Comparison of ENCODE assay signal across 12 cellular contexts in the genomic region with DNA sequence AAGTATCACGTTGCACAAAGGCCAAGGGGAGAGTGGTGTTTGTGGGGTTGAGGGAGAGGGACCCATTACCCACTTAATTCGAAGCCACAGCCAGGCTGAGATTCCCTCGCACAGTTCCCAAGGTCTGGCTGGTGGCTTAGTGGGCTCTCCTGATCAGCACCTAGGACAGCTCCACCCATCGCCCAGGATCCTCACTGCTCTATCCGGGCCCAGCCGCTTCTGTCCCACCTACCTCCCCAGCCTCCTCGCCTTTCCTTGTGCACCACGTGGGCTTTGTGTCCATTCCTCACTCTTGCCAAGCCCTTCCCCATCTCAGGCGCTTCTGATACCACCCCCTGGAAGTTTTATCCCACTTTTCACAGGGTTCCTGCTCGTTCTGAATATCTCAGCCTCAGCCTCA.
DNase-seq lines count a peak whose midpoint lies in the region; ATAC-seq and TF ChIP-seq lines count a peak whose summit lies in the region.
"Had no signal": no experiment of that assay in that cellular context is flagged by ENCODE, and none has a peak within 500 bp of the region (broad histone marks: within the 10 kb centered on the region; RNA-seq: fewer than 3 reads in every experiment).

No MANE protein-coding gene starts in this region.

- WGBS in smooth muscle cell (ENCODE audit: low lambda C conversion rate), result 13% methylated on average over 10 of the region's 10 CpGs

- ATAC-seq in GM23338 (peak; percentile 96), HG03469 (IDR thresholded peaks at IDR 0.05; ENCODE audit: unreplicated experiment) (no peak)

- no peak overlapping the region for H3K4me3 Mint-ChIP-seq in GM23338
- H3K4me3 Mint-ChIP-seq: activated B cell treated with CpG ODN at 0.5 μM for 24 hours had no signal

- TF ChIP-seq CTCF in GM23338 (conservative IDR thresholded peaks at IDR 0.05; ENCODE audit: low read depth in 2 of 2), result no peak
- no peak for TF ChIP-seq CTCF in epithelial cell of esophagus (IDR thresholded peaks at IDR 0.05; ENCODE audit: insufficient read depth, low read depth, low read length, missing control alignments)
- TF ChIP-seq CTCF in smooth muscle cell (IDR thresholded peaks at IDR 0.05; ENCODE audit: borderline replicate concordance, insufficient read depth, poor library complexity, severe bottlenecking), result no peak

- H3K9ac ChIP-seq in smooth muscle cell (ENCODE audit: low read depth), result no peak overlapping the region

- DNase-seq in GM23338 (ENCODE audit: low spot score), result peak; percentile 91
- DNase-seq in RPMI7951 (ENCODE audit: low read depth), result peak; percentile 35
- DNase-seq in epithelial cell of esophagus (ENCODE audit: low read depth), result peak; percentile 8
- peak; percentile 7 for DNase-seq in smooth muscle cell (lab: John Stamatoyannopoulos, UW; ENCODE audit: unreplicated experiment)
- no peak for DNase-seq in midbrain (lab: John Stamatoyannopoulos, UW)
- no peak for DNase-seq in T1000 (lab: John Stamatoyannopoulos, UW)
- DNase-seq in NCI-H2081 treated with DMSO at 0.1 percent for 48 hours (lab: John Stamatoyannopoulos, UW), result no peak
- DNase-seq: activated B cell treated with CpG ODN at 0.5 μM for 24 hours, esophagus squamous epithelium had no signal

- H3K36me3 Mint-ChIP-seq in GM23338 (ENCODE audit: low read depth), result no peaks in the 10 kb centered on the region

- H3K4me3 ChIP-seq in GM23338 (no peak overlapping the region), epithelial cell of esophagus (ENCODE audit: low read length) (no peak overlapping the region), smooth muscle cell (no peak overlapping the region)
- H3K4me3 ChIP-seq: esophagus squamous epithelium, right atrium auricular region, vagina had no signal

- H3K27me3 ChIP-seq in GM23338 (ENCODE audit: insufficient read depth) (peaks cover 17% of the 10 kb centered on the region; the same call in 1 of the 2 replicates), smooth muscle cell (ENCODE audit: low read depth) (no peaks in the 10 kb centered on the region)
- H3K27me3 ChIP-seq: right atrium auricular region, vagina had no signal

- no peak overlapping the region for H3K27ac Mint-ChIP-seq in GM23338
- H3K27ac Mint-ChIP-seq: activated B cell treated with CpG ODN at 0.5 μM for 24 hours had no signal

- H2AFZ ChIP-seq in GM23338 (no peak overlapping the region), smooth muscle cell (ENCODE audit: low read depth) (no peak overlapping the region)

- H3K36me3 ChIP-seq in GM23338 (ENCODE audit: insufficient read depth) (no peaks in the 10 kb centered on the region), smooth muscle cell (ENCODE audit: low read depth) (no peaks in the 10 kb centered on the region)
- H3K36me3 ChIP-seq: esophagus squamous epithelium, right atrium auricular region, vagina had no signal

- H3K79me2 ChIP-seq in GM23338 (replicated peaks; ENCODE audit: insufficient read depth), result no peaks in the 10 kb centered on the region
- no peaks in the 10 kb centered on the region for H3K79me2 ChIP-seq in smooth muscle cell (ENCODE audit: low read depth)

- peaks cover 16% of the 10 kb centered on the region for H3K4me1 ChIP-seq in GM23338 (ENCODE audit: insufficient read depth)
- no peaks in the 10 kb centered on the region for H3K4me1 ChIP-seq in smooth muscle cell (ENCODE audit: low read depth)
- H3K4me1 ChIP-seq: esophagus squamous epithelium, right atrium auricular region, vagina had no signal

- H3K4me1 Mint-ChIP-seq in GM23338, result peaks cover 21% of the 10 kb centered on the region
- H3K4me1 Mint-ChIP-seq: activated B cell treated with CpG ODN at 0.5 μM for 24 hours had no signal

- H3K9me2 ChIP-seq in GM23338 (ENCODE audit: insufficient read depth), result 0 out of 2 replicates have a peak, but pooled peaks cover 3% of the 10 kb centered on the region

- H3K4me2 ChIP-seq in GM23338 (peak overlapping the region; percentile 65), smooth muscle cell (no peak overlapping the region)

- H3K27ac ChIP-seq in GM23338 (ENCODE audit: low read depth) (no peak overlapping the region), smooth muscle cell (ENCODE audit: low read depth) (no peak overlapping the region)
- H3K27ac ChIP-seq: esophagus squamous epithelium, right atrium auricular region, vagina had no signal

- H3K9me3 ChIP-seq in smooth muscle cell (replicated peaks; ENCODE audit: low read depth), result no peaks in the 10 kb centered on the region
- H3K9me3 ChIP-seq: esophagus squamous epithelium, right atrium auricular region, vagina had no signal

- H4K20me1 ChIP-seq in GM23338 (replicated peaks; ENCODE audit: insufficient read depth) (peaks cover 4% of the 10 kb centered on the region; the same call in 1 of the 2 replicates), smooth muscle cell (ENCODE audit: low read depth) (no peaks in the 10 kb centered on the region)

- peaks cover 42% of the 10 kb centered on the region for H3K27me3 Mint-ChIP-seq in GM23338 (ENCODE audit: insufficient read depth, low read depth, poor library complexity)

- no peaks in the 10 kb centered on the region for H3F3A ChIP-seq in GM23338 (replicated peaks; ENCODE audit: low read depth)
- H3F3A ChIP-seq in smooth muscle cell (ENCODE audit: low read depth), result no peaks in the 10 kb centered on the region

- H3K9me3 Mint-ChIP-seq in GM23338, result peaks cover 4% of the 10 kb centered on the region; the same call in 2 of the 3 replicates
- H3K9me3 Mint-ChIP-seq: activated B cell treated with CpG ODN at 0.5 μM for 24 hours had no signal

TF ChIP-seq in GM23338, 12 proteins besides CTCF, POLR2A, EP300 and RAD21 (continues in another document):
- TF ChIP-seq ZNF114 (CRISPR knock-in tag; IDR thresholded peaks at IDR 0.05) (no peak), CREB1 (CRISPR knock-in tag; IDR thresholded peaks at IDR 0.05; ENCODE audit: low read depth) (0 out of 2 replicates have a peak, but pooled peaks have one; percentile 12), ZNF331 (CRISPR knock-in tag; IDR thresholded peaks at IDR 0.05; ENCODE audit: low read depth) (no peak), POLR2AphosphoS5 (IDR thresholded peaks at IDR 0.05; ENCODE audit: low read depth) (no peak), STAT1 (IDR thresholded peaks at IDR 0.05; ENCODE audit: unreplicated experiment) (no peak), EZH2phosphoT487 (IDR thresholded peaks at IDR 0.05; ENCODE audit: unreplicated experiment) (no peak)
- TF ChIP-seq, protein P1, sequence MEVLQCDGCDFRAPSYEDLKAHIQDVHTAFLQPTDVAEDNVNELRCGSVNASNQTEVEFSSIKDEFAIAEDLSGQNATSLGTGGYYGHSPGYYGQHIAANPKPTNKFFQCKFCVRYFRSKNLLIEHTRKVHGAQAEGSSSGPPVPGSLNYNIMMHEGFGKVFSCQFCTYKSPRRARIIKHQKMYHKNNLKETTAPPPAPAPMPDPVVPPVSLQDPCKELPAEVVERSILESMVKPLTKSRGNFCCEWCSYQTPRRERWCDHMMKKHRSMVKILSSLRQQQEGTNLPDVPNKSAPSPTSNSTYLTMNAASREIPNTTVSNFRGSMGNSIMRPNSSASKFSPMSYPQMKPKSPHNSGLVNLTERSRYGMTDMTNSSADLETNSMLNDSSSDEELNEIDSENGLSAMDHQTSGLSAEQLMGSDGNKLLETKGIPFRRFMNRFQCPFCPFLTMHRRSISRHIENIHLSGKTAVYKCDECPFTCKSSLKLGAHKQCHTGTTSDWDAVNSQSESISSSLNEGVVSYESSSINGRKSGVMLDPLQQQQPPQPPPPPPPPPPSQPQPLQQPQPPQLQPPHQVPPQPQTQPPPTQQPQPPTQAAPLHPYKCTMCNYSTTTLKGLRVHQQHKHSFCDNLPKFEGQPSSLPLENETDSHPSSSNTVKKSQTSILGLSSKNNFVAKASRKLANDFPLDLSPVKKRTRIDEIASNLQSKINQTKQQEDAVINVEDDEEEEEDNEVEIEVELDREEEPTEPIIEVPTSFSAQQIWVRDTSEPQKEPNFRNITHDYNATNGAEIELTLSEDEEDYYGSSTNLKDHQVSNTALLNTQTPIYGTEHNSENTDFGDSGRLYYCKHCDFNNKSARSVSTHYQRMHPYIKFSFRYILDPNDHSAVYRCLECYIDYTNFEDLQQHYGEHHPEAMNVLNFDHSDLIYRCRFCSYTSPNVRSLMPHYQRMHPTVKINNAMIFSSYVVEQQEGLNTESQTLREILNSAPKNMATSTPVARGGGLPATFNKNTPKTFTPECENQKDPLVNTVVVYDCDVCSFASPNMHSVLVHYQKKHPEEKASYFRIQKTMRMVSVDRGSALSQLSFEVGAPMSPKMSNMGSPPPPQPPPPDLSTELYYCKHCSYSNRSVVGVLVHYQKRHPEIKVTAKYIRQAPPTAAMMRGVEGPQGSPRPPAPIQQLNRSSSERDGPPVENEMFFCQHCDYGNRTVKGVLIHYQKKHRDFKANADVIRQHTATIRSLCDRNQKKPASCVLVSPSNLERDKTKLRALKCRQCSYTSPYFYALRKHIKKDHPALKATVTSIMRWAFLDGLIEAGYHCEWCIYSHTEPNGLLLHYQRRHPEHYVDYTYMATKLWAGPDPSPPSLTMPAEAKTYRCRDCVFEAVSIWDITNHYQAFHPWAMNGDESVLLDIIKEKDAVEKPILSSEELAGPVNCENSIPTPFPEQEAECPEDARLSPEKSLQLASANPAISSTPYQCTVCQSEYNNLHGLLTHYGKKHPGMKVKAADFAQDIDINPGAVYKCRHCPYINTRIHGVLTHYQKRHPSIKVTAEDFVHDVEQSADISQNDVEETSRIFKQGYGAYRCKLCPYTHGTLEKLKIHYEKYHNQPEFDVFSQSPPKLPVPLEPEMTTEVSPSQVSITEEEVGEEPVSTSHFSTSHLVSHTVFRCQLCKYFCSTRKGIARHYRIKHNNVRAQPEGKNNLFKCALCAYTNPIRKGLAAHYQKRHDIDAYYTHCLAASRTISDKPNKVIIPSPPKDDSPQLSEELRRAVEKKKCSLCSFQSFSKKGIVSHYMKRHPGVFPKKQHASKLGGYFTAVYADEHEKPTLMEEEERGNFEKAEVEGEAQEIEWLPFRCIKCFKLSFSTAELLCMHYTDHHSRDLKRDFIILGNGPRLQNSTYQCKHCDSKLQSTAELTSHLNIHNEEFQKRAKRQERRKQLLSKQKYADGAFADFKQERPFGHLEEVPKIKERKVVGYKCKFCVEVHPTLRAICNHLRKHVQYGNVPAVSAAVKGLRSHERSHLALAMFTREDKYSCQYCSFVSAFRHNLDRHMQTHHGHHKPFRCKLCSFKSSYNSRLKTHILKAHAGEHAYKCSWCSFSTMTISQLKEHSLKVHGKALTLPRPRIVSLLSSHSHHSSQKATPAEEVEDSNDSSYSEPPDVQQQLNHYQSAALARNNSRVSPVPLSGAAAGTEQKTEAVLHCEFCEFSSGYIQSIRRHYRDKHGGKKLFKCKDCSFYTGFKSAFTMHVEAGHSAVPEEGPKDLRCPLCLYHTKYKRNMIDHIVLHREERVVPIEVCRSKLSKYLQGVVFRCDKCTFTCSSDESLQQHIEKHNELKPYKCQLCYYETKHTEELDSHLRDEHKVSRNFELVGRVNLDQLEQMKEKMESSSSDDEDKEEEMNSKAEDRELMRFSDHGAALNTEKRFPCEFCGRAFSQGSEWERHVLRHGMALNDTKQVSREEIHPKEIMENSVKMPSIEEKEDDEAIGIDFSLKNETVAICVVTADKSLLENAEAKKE (CRISPR knock-in tag; IDR thresholded peaks at IDR 0.05), result peak; percentile 50; the same call in 1 of the 2 replicates

Comparison
In these comparisons a context has a peak if more than half of its experiments do, and no peak if none do; other contexts are left out.
1. DNase-seq: peak in GM23338 (single experiment), RPMI7951 (single experiment), epithelial cell of esophagus (single experiment) and smooth muscle cell (single experiment); none in midbrain (single experiment), T1000 (single experiment) and NCI-H2081 treated with DMSO at 0.1 percent for 48 hours (single experiment).